In genomic region chr6:159375014-159375413, GRCh38 we compare ENCODE assay signal across 19 cellular contexts.
DNase-seq lines count a peak whose midpoint lies in the region; ATAC-seq lines count a peak whose summit lies in the region.
"Had no signal": no experiment of that assay in that cellular context is flagged by ENCODE, and none has a peak within 500 bp of the region (broad histone marks: within the 10 kb centered on the region; RNA-seq: fewer than 3 reads in every experiment).

No MANE protein-coding gene starts in this region.

- H3K4me1 Mint-ChIP-seq in stimulated activated naive CD8-positive, alpha-beta T cell treated with anti-CD3 and anti-CD28 coated beads, Interleukin-15, amount 100 ng/mL, for 72 hours: no peaks in the 10 kb centered on the region
- no peaks in the 10 kb centered on the region for H3K4me1 Mint-ChIP-seq in stimulated activated effector memory CD8-positive, alpha-beta T cell treated with anti-CD3 and anti-CD28 coated beads, Interleukin-12 subunit alpha, Interleukin-12 subunit beta, amount 100 ng/mL, for 72 hours
- H3K4me1 Mint-ChIP-seq: B cell had no signal

- ATAC-seq in stimulated activated naive CD8-positive, alpha-beta T cell treated with anti-CD3 and anti-CD28 coated beads, Interleukin-15, amount 100 ng/mL, for 72 hours: peak; percentile 26
- no peak for ATAC-seq in stimulated activated naive CD8-positive, alpha-beta T cell treated with anti-CD3 and anti-CD28 coated beads, Interleukin-15, Interleukin-2, amounts not matched to agents 100 U/mL and 50 U/mL, for 24 hours
- peak; percentile 26 for ATAC-seq in stimulated activated effector memory CD8-positive, alpha-beta T cell treated with anti-CD3 and anti-CD28 coated beads, Interleukin-12 subunit alpha, Interleukin-12 subunit beta, amount 100 ng/mL, for 72 hours
- ATAC-seq in HG02885 (IDR thresholded peaks at IDR 0.05; ENCODE audit: poor library complexity, unreplicated experiment): no peak
- ATAC-seq: A549; CD8-positive, alpha-beta T cell; GM12878 had no signal

- no peaks in the 10 kb centered on the region for H3K36me3 Mint-ChIP-seq in stimulated activated effector memory CD8-positive, alpha-beta T cell treated with anti-CD3 and anti-CD28 coated beads, Interleukin-12 subunit alpha, Interleukin-12 subunit beta, amount 100 ng/mL, for 72 hours
- H3K36me3 Mint-ChIP-seq: CD8-positive, alpha-beta T cell had no signal

- no peak for DNase-seq in stimulated activated naive CD8-positive, alpha-beta T cell treated with anti-CD3 and anti-CD28 coated beads, Interleukin-15, amount 100 ng/mL, for 72 hours
- DNase-seq in stimulated activated naive CD8-positive, alpha-beta T cell treated with anti-CD3 and anti-CD28 coated beads, Interleukin-15, Interleukin-2, amounts not matched to agents 100 U/mL and 50 U/mL, for 24 hours: no peak
- DNase-seq in stimulated activated effector memory CD8-positive, alpha-beta T cell treated with anti-CD3 and anti-CD28 coated beads, Interleukin-12 subunit alpha, Interleukin-12 subunit beta, amount 100 ng/mL, for 72 hours (ENCODE audit: low spot score in 2 of 2): no peak
- DNase-seq in activated CD4-positive, alpha-beta T cell treated with anti-CD3 and anti-CD28 coated beads, Interleukin-2, amount 50 U/mL, for 48 hours: no peak
- DNase-seq: AML-193; CD4-positive, alpha-beta T cell; CD8-positive, alpha-beta T cell; COR-L47; DMS 273 treated with DMSO at 0.1 percent for 48 hours; DMS153; DMS53; DMS79; DND-41; EL; GDM1 had no signal

- H3K9me3 Mint-ChIP-seq in stimulated activated naive CD8-positive, alpha-beta T cell treated with anti-CD3 and anti-CD28 coated beads, Interleukin-15, amount 100 ng/mL, for 72 hours: peaks cover 0 to 13% of the 10 kb centered on the region in 2 donors
- peaks cover 3% of the 10 kb centered on the region for H3K9me3 Mint-ChIP-seq in stimulated activated effector memory CD8-positive, alpha-beta T cell treated with anti-CD3 and anti-CD28 coated beads, Interleukin-12 subunit alpha, Interleukin-12 subunit beta, amount 100 ng/mL, for 72 hours

- no peak overlapping the region for H3K4me3 Mint-ChIP-seq in stimulated activated naive CD8-positive, alpha-beta T cell treated with anti-CD3 and anti-CD28 coated beads, Interleukin-15, amount 100 ng/mL, for 72 hours
- no peak overlapping the region for H3K4me3 Mint-ChIP-seq in stimulated activated effector memory CD8-positive, alpha-beta T cell treated with anti-CD3 and anti-CD28 coated beads, Interleukin-12 subunit alpha, Interleukin-12 subunit beta, amount 100 ng/mL, for 72 hours
- H3K4me3 Mint-ChIP-seq: B cell; CD4-positive, alpha-beta T cell; CD8-positive, alpha-beta T cell had no signal

- peaks cover 5% of the 10 kb centered on the region for H3K27me3 Mint-ChIP-seq in stimulated activated naive CD8-positive, alpha-beta T cell treated with anti-CD3 and anti-CD28 coated beads, Interleukin-15, amount 100 ng/mL, for 72 hours

- no peak overlapping the region for H3K27ac Mint-ChIP-seq in stimulated activated naive CD8-positive, alpha-beta T cell treated with anti-CD3 and anti-CD28 coated beads, Interleukin-15, amount 100 ng/mL, for 72 hours
- no peak overlapping the region for H3K27ac Mint-ChIP-seq in stimulated activated effector memory CD8-positive, alpha-beta T cell treated with anti-CD3 and anti-CD28 coated beads, Interleukin-12 subunit alpha, Interleukin-12 subunit beta, amount 100 ng/mL, for 72 hours
- H3K27ac Mint-ChIP-seq: B cell; CD4-positive, alpha-beta T cell; CD8-positive, alpha-beta T cell had no signal

Comparison
In these comparisons a context has a peak if more than half of its experiments do, and no peak if none do; other contexts are left out.
1. ATAC-seq: peak in stimulated activated naive CD8-positive, alpha-beta T cell treated with anti-CD3 and anti-CD28 coated beads, Interleukin-15, amount 100 ng/mL, for 72 hours (single experiment) and stimulated activated effector memory CD8-positive, alpha-beta T cell treated with anti-CD3 and anti-CD28 coated beads, Interleukin-12 subunit alpha, Interleukin-12 subunit beta, amount 100 ng/mL, for 72 hours (single experiment); none in stimulated activated naive CD8-positive, alpha-beta T cell treated with anti-CD3 and anti-CD28 coated beads, Interleukin-15, Interleukin-2, amounts not matched to agents 100 U/mL and 50 U/mL, for 24 hours (single experiment) and HG02885 (single experiment).